In the genomic region with DNA sequence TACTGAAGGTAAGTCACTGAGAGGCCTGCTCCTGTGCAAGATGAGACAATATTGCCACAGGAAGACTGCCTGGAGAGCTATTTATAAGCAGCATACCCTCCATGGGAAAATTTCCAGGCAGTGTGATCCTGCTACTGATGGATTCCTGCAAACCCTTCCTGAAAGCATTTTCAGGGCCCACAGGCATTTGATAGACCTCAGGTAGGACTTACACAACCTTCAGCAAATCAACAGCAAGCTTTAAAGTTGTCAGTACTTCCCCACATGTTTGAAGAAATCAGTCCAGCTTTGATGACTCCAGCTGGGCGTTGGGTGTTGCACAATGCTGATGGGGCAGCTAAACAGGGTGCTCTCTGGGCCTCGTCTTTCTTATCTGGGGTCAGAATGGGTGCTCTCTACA, we compare ENCODE assay signal across 14 cellular contexts.
DNase-seq lines count a peak whose midpoint lies in the region; ATAC-seq and TF ChIP-seq lines count a peak whose summit lies in the region.
"Had no signal": no experiment of that assay in that cellular context is flagged by ENCODE, and none has a peak within 500 bp of the region (broad histone marks: within the 10 kb centered on the region; RNA-seq: fewer than 3 reads in every experiment).

No MANE protein-coding gene starts in this region.

- ATAC-seq in left ventricle myocardium superior (peak; percentile 47), GM21786 (IDR thresholded peaks at IDR 0.05; ENCODE audit: unreplicated experiment) (no peak)
- ATAC-seq: CD8-positive, alpha-beta T cell; stimulated activated naive CD8-positive, alpha-beta T cell treated with anti-CD3 and anti-CD28 coated beads, Interleukin-15, Interleukin-2, amounts not matched to agents 100 U/mL and 50 U/mL, for 24 hours had no signal

- H3K4me3 ChIP-seq in astrocyte of the spinal cord (ENCODE audit: low read depth, low read length) (no peak overlapping the region), stomach smooth muscle (ENCODE audit: low read length in 2 of 2) (no peak overlapping the region)

- no peak for TF ChIP-seq CTCF in astrocyte of the spinal cord (IDR thresholded peaks at IDR 0.05; ENCODE audit: low read depth, low read length)
- no peak for TF ChIP-seq CTCF in GM13976 (IDR thresholded peaks at IDR 0.05; ENCODE audit: borderline replicate concordance, control extremely low read depth, extremely low read depth, insufficient read depth, missing control alignments)

- no peaks in the 10 kb centered on the region for H3K9me3 ChIP-seq in stomach smooth muscle (ENCODE audit: control insufficient read depth in 2 of 2, low read length in 2 of 2)

- H3K36me3 ChIP-seq in stomach smooth muscle (ENCODE audit: control insufficient read depth in 2 of 2, insufficient read depth in 2 of 2, low read length in 2 of 2), result no peaks in the 10 kb centered on the region

- H3K9ac ChIP-seq in stomach smooth muscle (ENCODE audit: low read length in 2 of 2), result no peak overlapping the region

- peak; percentile 69 for DNase-seq in SIG-M5 treated with dmso at 0.1 percent for 504 hours (lab: John Stamatoyannopoulos, UW; ENCODE audit: unreplicated experiment)
- DNase-seq in SIG-M5 (lab: John Stamatoyannopoulos, UW), result no peak
- peak; percentile 38 for DNase-seq in astrocyte of the spinal cord (ENCODE audit: low read depth, low spot score)
- no peak for DNase-seq in left ventricle myocardium superior
- no peak for DNase-seq in hepatic stellate cell (ENCODE audit: low spot score)
- no peak for DNase-seq in GM13976 (ENCODE audit: low spot score)
- DNase-seq: activated CD4-positive, alpha-beta T cell treated with anti-CD3 and anti-CD28 coated beads, Interleukin-2, amount 10 ng/mL, durations not matched to agents 24 days and 14 days; CD8-positive, alpha-beta T cell; NCI-H1417 treated with DMSO at 0.1 percent for 48 hours; NCI-H345; RPMI8226; stimulated activated naive CD8-positive, alpha-beta T cell treated with anti-CD3 and anti-CD28 coated beads, Interleukin-15, Interleukin-2, amounts not matched to agents 100 U/mL and 50 U/mL, for 24 hours had no signal

- peak overlapping the region; percentile 46 for H3K27ac ChIP-seq in stomach smooth muscle (ENCODE audit: low read length)

- no peaks in the 10 kb centered on the region for H3K27me3 ChIP-seq in stomach smooth muscle (ENCODE audit: control insufficient read depth in 1 of 2, insufficient read depth in 2 of 2, low read length in 2 of 2)

- intact Hi-C loops in left ventricle myocardium superior (cut with micrococcal nuclease), result loop anchor here (10.0 kb wide), 1 partner anchor 109 kb away; a partner anchor contains a TSS

- in situ Hi-C loops in astrocyte of the spinal cord (cut with HindIII; ENCODE audit: low sequenced_read_pairs) (no loop called here), GM13976 (cut with MboI; ENCODE audit: low sequenced_read_pairs, unreplicated experiment) (loop anchor here (10.0 kb wide), 1 partner anchor 109 kb away; a partner anchor contains a TSS)

- H3K4me1 ChIP-seq in stomach smooth muscle (ENCODE audit: control insufficient read depth, insufficient read depth, low read length), result peaks cover 43% of the 10 kb centered on the region

Comparison
In these comparisons a context has a peak if more than half of its experiments do, and no peak if none do; other contexts are left out.
1. DNase-seq: peak in SIG-M5 treated with dmso at 0.1 percent for 504 hours (single experiment) and astrocyte of the spinal cord (single experiment); none in SIG-M5 (single experiment), left ventricle myocardium superior (single experiment), hepatic stellate cell (single experiment) and GM13976 (single experiment).